In genomic region chr11:61567286-61568061, GRCh38 we compare ENCODE assay signal across 1 cellular context.
A peak's percentile ranks its signal among the peaks of the same experiment; 100 is the strongest.
TF ChIP-seq lines count a peak whose summit lies in the region.

No MANE protein-coding gene starts in this region.

TF ChIP-seq in K562, 482 proteins besides CTCF, POLR2A, EP300 and RAD21 (continued from another document and continues in another):
- TF ChIP-seq NR2C2 (CRISPR knock-in tag; IDR thresholded peaks at IDR 0.05) (peak; percentile 95), NR2C2 (tag; IDR thresholded peaks at IDR 0.05) (peak; percentile 51; the same call in 1 of the 2 replicates), MXI1 (IDR thresholded peaks at IDR 0.05; ENCODE audit: low read depth, low read length) (peak; percentile 100), NONO (IDR thresholded peaks at IDR 0.05; ENCODE audit: low read depth in 2 of 2, low read length in 1 of 2) (no peak), STAT5A (IDR thresholded peaks at IDR 0.05; ENCODE audit: borderline replicate concordance, low read length) (no peak; the same call in 1 of the 2 replicates), TBP (optimal IDR thresholded peaks at IDR 0.05; ENCODE audit: low read depth, low read length) (no peak), TCFL5 (CRISPR knock-in tag; conservative IDR thresholded peaks at IDR 0.05) (no peak), GATA2 (CRISPR knock-in tag; IDR thresholded peaks at IDR 0.05) (peak; percentile 77), MBD2 (IDR thresholded peaks at IDR 0.05; ENCODE audit: borderline replicate concordance, low read depth) (no peak), GTF2E2 (tag; IDR thresholded peaks at IDR 0.05) (no peak), SAFB (IDR thresholded peaks at IDR 0.05; ENCODE audit: borderline replicate concordance, low read depth, low read length) (no peak), MNT (conservative IDR thresholded peaks at IDR 0.05) (peak; percentile 100), BCOR (IDR thresholded peaks at IDR 0.05) (no peak), MAFK (IDR thresholded peaks at IDR 0.05; ENCODE audit: low read length) (no peak), TCF7 (IDR thresholded peaks at IDR 0.05; ENCODE audit: borderline replicate concordance) (0 out of 2 replicates have a peak, but pooled peaks have one; percentile 12), CCNT2 (IDR thresholded peaks at IDR 0.05; ENCODE audit: borderline replicate concordance, extremely low read depth, insufficient read length, low read depth, low read length) (no peak), CHD2 (IDR thresholded peaks at IDR 0.05; ENCODE audit: low read depth, low read length) (no peak), SRSF1 (IDR thresholded peaks at IDR 0.05; ENCODE audit: low read depth, low read length) (no peak), DEAF1 (CRISPR knock-in tag; IDR thresholded peaks at IDR 0.05) (no peak), ATF2 (CRISPR knock-in tag; IDR thresholded peaks at IDR 0.05) (peak; percentile 96), GMEB1 (CRISPR knock-in tag; IDR thresholded peaks at IDR 0.05) (peak; percentile 62), ZNF740 (CRISPR knock-in tag; IDR thresholded peaks at IDR 0.05) (peak; percentile 87), ZNF740 (tag; IDR thresholded peaks at IDR 0.05) (no peak), COPS2 (conservative IDR thresholded peaks at IDR 0.05) (no peak), SRSF3 (IDR thresholded peaks at IDR 0.05; ENCODE audit: insufficient read depth, low read length) (no peak), CHAMP1 (IDR thresholded peaks at IDR 0.05) (peak; percentile 99), MBD1 (CRISPR knock-in tag; IDR thresholded peaks at IDR 0.05) (no peak), HDAC8 (tag; IDR thresholded peaks at IDR 0.05) (no peak), NFATC3 (IDR thresholded peaks at IDR 0.05) (no peak), FIP1L1 (IDR thresholded peaks at IDR 0.05; ENCODE audit: low read depth, low read length, poor library complexity, severe bottlenecking) (peak; percentile 22), DIDO1 (tag; IDR thresholded peaks at IDR 0.05; ENCODE audit: low read depth) (no peak), PCBP2 (IDR thresholded peaks at IDR 0.05; ENCODE audit: low read depth, low read length, poor library complexity, severe bottlenecking) (no peak), ZBTB49 (CRISPR knock-in tag; IDR thresholded peaks at IDR 0.05; ENCODE audit: borderline replicate concordance) (peak; percentile 99), HIVEP1 (CRISPR knock-in tag; IDR thresholded peaks at IDR 0.05) (no peak), SIRT6 (IDR thresholded peaks at IDR 0.05; ENCODE audit: low read depth, low read length) (no peak), NR0B1 (IDR thresholded peaks at IDR 0.05; ENCODE audit: partially characterized antibody) (no peak)
